Comparison of ENCODE assay signal across 9 cellular contexts in the genomic region with DNA sequence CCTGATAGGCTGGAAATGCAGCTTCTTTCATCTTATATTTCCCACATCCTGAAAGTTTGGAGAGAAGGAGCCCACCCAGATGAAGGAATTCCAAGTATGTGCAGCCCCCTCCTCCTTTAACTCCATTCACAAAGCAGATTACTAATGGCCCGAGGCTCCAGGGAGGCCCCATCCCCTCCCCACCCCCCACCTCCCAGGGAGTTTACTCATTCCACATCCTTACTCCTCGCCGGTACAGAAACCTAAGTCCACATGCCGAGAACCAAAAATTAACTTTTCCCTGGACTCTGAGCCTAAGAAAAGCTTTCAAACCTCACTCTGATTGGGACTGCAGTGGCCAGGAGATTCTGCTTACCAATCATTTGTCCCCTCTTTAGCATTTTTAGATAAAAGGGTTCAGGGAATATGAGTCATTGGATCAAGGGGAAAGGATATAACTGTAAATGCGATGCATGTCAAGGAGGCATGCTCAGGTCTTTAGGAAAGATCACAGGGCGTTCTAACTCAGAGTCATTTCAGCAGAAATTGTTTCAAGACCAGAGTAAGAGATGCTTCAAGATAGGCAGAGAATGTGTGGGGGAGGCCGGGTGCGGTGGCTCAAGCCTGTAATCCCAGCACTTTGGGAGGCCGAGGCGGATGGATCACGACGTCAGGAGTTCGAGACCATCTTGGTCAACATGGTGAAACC. TPM values are rescaled to one million over a fixed set of nuclear protein-coding genes. Genes with fewer than 3 reads are reported as not detected.
A peak's percentile ranks its signal among the peaks of the same experiment; 100 is the strongest.
DNase-seq lines count a peak whose midpoint lies in the region; ATAC-seq and TF ChIP-seq lines count a peak whose summit lies in the region.
"Had no signal": no experiment of that assay in that cellular context is flagged by ENCODE, and none has a peak within 500 bp of the region (broad histone marks: within the 10 kb centered on the region; RNA-seq: fewer than 3 reads in every experiment).

No MANE protein-coding gene starts in this region.

- H3K27me3 Mint-ChIP-seq in T-helper 17 cell (no peaks in the 10 kb centered on the region), T-cell (no peaks in the 10 kb centered on the region)

- H3K9me3 ChIP-seq in HAP-1 (no peaks in the 10 kb centered on the region), T-helper 17 cell (ENCODE audit: control insufficient read depth, low read length, poor library complexity, severe bottlenecking) (no peaks in the 10 kb centered on the region), fibroblast of lung (ENCODE audit: control insufficient read depth, insufficient read depth, low read depth, low read length) (no peaks in the 10 kb centered on the region)

- H3K4me3 ChIP-seq in HAP-1 (peak overlapping the region; percentile 26), fibroblast of lung (replicated peaks in 1 of 4; ENCODE audit: control extremely low read depth in 1 of 4, insufficient read depth in 1 of 4, low read depth in 3 of 4, low read length in 4 of 4) (peak overlapping the region in 1 of 4 experiments; percentile 20), rectal smooth muscle tissue (ENCODE audit: low read length) (no peak overlapping the region)

- peak overlapping the region; percentile 87 for H3K27ac ChIP-seq in fibroblast of lung (ENCODE audit: insufficient read depth, low read length)
- peak overlapping the region; percentile 95 for H3K27ac ChIP-seq in rectal smooth muscle tissue (ENCODE audit: low read depth, low read length)
- H3K27ac ChIP-seq: HL-60 had no signal

- H3K4me1 Mint-ChIP-seq in T-helper 17 cell (peaks cover 39% of the 10 kb centered on the region), T-cell (peaks cover 8 to 48% (median 31%) of the 10 kb centered on the region in 3 donors)

- no peaks in the 10 kb centered on the region for H4K20me1 ChIP-seq in fibroblast of lung (ENCODE audit: control insufficient read depth, extremely low read depth, insufficient read depth, low read length)

- no peak for TF ChIP-seq CTCF in fibroblast of lung (conservative IDR thresholded peaks at IDR 0.05 in 1 of 2, IDR thresholded peaks at IDR 0.05 in 1 of 2; ENCODE audit: low read depth in 1 of 2, low read length in 2 of 2)

- H3K36me3 ChIP-seq in HAP-1 (replicated peaks) (no peaks in the 10 kb centered on the region), fibroblast of lung (ENCODE audit: control insufficient read depth, insufficient read depth, low read length) (no peaks in the 10 kb centered on the region), rectal smooth muscle tissue (ENCODE audit: control insufficient read depth, insufficient read depth, low read length) (no peaks in the 10 kb centered on the region)

- peak in 1 of 2 experiments; percentile 85 for DNase-seq in HAP-1 (ENCODE audit: low spot score in 2 of 2)
- no peak for DNase-seq in T-helper 17 cell
- DNase-seq in fibroblast of lung (ENCODE audit: low read depth in 2 of 2) = peak; percentile 68 to 94
- no peak for DNase-seq in T-cell
- DNase-seq in NOMO-1 (lab: John Stamatoyannopoulos, UW; ENCODE audit: unreplicated experiment in 2 of 2) = no peak
- no peak for DNase-seq in AML-193 (lab: John Stamatoyannopoulos, UW)

- H3K36me3 Mint-ChIP-seq in T-helper 17 cell (ENCODE audit: low read depth) (no peaks in the 10 kb centered on the region), T-cell (no peaks in the 10 kb centered on the region)

- peak overlapping the region; percentile 92 for H3K27ac Mint-ChIP-seq in T-helper 17 cell
- H3K27ac Mint-ChIP-seq in T-cell = no peak overlapping the region

- H3K27me3 ChIP-seq in HAP-1 (ENCODE audit: low read depth) = no peaks in the 10 kb centered on the region
- H3K27me3 ChIP-seq in fibroblast of lung (ENCODE audit: control insufficient read depth, insufficient read depth, low read length) = no peaks in the 10 kb centered on the region
- no peaks in the 10 kb centered on the region for H3K27me3 ChIP-seq in rectal smooth muscle tissue (ENCODE audit: control insufficient read depth, insufficient read depth, low read length)

- H3K9ac ChIP-seq in fibroblast of lung (ENCODE audit: insufficient read depth, low read length) = peak overlapping the region; percentile 50
- no peak overlapping the region for H3K9ac ChIP-seq in rectal smooth muscle tissue (ENCODE audit: low read length)

- CTCF ChIA-PET in T-cell (lab: Charles Lee) = no interaction called here

- H3K4me1 ChIP-seq in HAP-1 = peaks cover 76% of the 10 kb centered on the region
- H3K4me1 ChIP-seq in fibroblast of lung (ENCODE audit: control insufficient read depth, extremely low read depth, insufficient read depth, low read length) = peaks cover 28% of the 10 kb centered on the region
- H3K4me1 ChIP-seq in rectal smooth muscle tissue (ENCODE audit: control insufficient read depth, insufficient read depth, low read length) = peaks cover 47% of the 10 kb centered on the region

- ATAC-seq in T-helper 17 cell (no peak), T-cell (replicated peaks in 1 of 4) (no peak), HG03378 (IDR thresholded peaks at IDR 0.05; ENCODE audit: unreplicated experiment) (no peak)

- no peaks in the 10 kb centered on the region for H3K9me3 Mint-ChIP-seq in T-cell

- in situ Hi-C loops in HAP-1 (cut with MboI; ENCODE audit: low sequenced_read_pairs) = no loop called here

- no peak overlapping the region for H2AFZ ChIP-seq in fibroblast of lung (ENCODE audit: low read length)

- POLR2A ChIA-PET in T-cell (lab: Charles Lee) = interaction anchor here in 1 of 2 donors (0.7 kb wide), 1 partner anchor 22 kb away, joined by 3 read pairs; no protein-coding TSS in a partner anchor

- H3K4me3 Mint-ChIP-seq in T-helper 17 cell (peak overlapping the region; percentile 78), T-cell (no peak overlapping the region)

- H3K4me2 ChIP-seq in fibroblast of lung (ENCODE audit: extremely low read depth, insufficient read depth, low read length) = peak overlapping the region; percentile 76

- H3K79me2 ChIP-seq in fibroblast of lung (ENCODE audit: control insufficient read depth, insufficient read depth, low read length) = no peaks in the 10 kb centered on the region

RNA-seq across cellular contexts. Expression of gene PIM1, which starts 31.9 kb away (rescaled TPM):
- total RNA-seq in T-helper 17 cell = 100 to 1,000 TPM; 210 to 310 TPM
- 22.8 and 25.7 TPM in 2 replicates for total RNA-seq in fibroblast of lung
- 13.4 and 13.8 TPM in 2 replicates for polyA plus RNA-seq in fibroblast of lung
- 16.7 and 20.5 TPM in 2 replicates for polyA plus RNA-seq in fibroblast of lung (2012)
- 31.2 and 45.0 TPM in 2 replicates for polyA minus RNA-seq in fibroblast of lung (ENCODE audit: low replicate concordance)
- total RNA-seq in T-cell = 100 to 1,000 TPM; 225 to 334 (median 313) TPM

Comparison
In these comparisons a context has a peak if more than half of its experiments do, and no peak if none do; other contexts are left out.
1. DNase-seq: peak in fibroblast of lung (2 of 2); none in T-helper 17 cell (0 of 3), T-cell (0 of 34), NOMO-1 (0 of 2) and AML-193 (0 of 2).